In the genomic region with DNA sequence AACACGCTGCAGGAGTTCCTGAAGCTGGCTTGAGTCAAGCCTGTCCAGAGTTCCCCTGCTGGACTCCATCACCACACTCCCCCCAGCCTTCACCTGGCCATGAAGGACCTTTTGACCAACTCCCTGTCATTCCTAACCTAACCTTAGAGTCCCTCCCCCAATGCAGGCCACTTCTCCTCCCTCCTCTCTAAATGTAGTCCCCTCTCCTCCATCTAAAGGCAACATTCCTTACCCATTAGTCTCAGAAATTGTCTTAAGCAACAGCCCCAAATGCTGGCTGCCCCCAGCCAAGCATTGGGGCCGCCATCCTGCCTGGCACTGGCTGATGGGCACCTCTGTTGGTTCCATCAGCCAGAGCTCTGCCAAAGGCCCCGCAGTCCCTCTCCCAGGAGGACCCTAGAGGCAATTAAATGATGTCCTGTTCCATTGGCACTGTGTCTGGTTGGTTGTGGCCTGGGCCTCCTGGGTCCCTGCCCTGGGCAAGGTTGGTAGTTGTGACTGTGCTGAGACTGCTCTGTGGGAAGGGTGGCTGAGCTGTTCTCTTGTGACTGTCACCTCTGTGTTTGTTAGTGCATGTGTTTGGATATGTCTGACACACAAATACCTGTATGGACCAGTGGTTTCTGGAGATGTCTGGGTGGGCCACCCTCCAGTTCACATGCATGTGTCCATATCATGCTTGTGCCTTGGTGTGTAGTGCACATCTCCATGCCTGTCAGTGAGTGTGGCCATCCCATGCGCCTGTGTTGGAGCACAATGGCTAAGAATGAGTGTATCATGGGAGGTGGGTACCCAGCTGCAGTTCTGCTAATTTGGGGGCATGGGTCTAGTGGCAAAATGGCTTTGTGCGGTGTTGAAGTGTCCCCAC, we compare ENCODE assay signal across 8 cellular contexts. TPM values are rescaled to one million over a fixed set of nuclear protein-coding genes. Genes with fewer than 3 reads are reported as not detected.
DNase-seq lines count a peak whose midpoint lies in the region; ATAC-seq, FAIRE-seq and TF ChIP-seq lines count a peak whose summit lies in the region.

No MANE protein-coding gene starts in this region.

- H3K4me3 Mint-ChIP-seq in IgD-negative memory B cell = peak overlapping the region; percentile 70 to 96 (median 87)

- H3K4me3 ChIP-seq in BJ (ENCODE audit: low read depth, low read length) = peak overlapping the region; percentile 81
- peak overlapping the region; percentile 77 for H3K4me3 ChIP-seq in bronchial epithelial cell (ENCODE audit: low read depth, low read length)

- CTCF ChIA-PET in BJ (lab: Yijun Ruan, JAX) = interaction anchor here (0.7 to 3.5 kb wide), 5 partner anchors 26 to 812 kb away, joined by 3 to 24 read pairs (median 3); partner anchors contain the start of gene ZNF593

- H3K36me3 ChIP-seq in BJ (ENCODE audit: control insufficient read depth, insufficient read depth, low read length) = no peaks in the 10 kb centered on the region
- peaks cover 10% of the 10 kb centered on the region for H3K36me3 ChIP-seq in bronchial epithelial cell (ENCODE audit: control insufficient read depth, insufficient read depth, low read length)

- H3K27ac Mint-ChIP-seq in IgD-negative memory B cell = peak overlapping the region; percentile 94 to 100 (median 96)

- H3K9me3 Mint-ChIP-seq in IgD-negative memory B cell = no peaks in the 10 kb centered on the region

- ATAC-seq in HG02852 (IDR thresholded peaks at IDR 0.05; ENCODE audit: unreplicated experiment) = no peak
- ATAC-seq in HG03378 (IDR thresholded peaks at IDR 0.05; ENCODE audit: unreplicated experiment) = no peak

- no peaks in the 10 kb centered on the region for H3K27me3 Mint-ChIP-seq in IgD-negative memory B cell

- peaks cover 15 to 65% (median 49%) of the 10 kb centered on the region in 3 donors for H3K4me1 Mint-ChIP-seq in IgD-negative memory B cell

- TF ChIP-seq CTCF in BJ (IDR thresholded peaks at IDR 0.05; ENCODE audit: insufficient read depth, low read depth, low read length) = no peak
- no peak for TF ChIP-seq CTCF in bronchial epithelial cell (IDR thresholded peaks at IDR 0.05; ENCODE audit: insufficient read depth, low read length, severe bottlenecking)

- DNase-seq in BJ (ENCODE audit: low read depth) (no peak), bronchial epithelial cell (ENCODE audit: low read depth) (no peak), myocyte (ENCODE audit: low read depth) (peak; percentile 7), NCI-H1092 (lab: John Stamatoyannopoulos, UW) (no peak), HPDE6-E6E7 (ENCODE audit: extremely low spot score) (no peak)

- peaks cover 3% of the 10 kb centered on the region for H3K36me3 Mint-ChIP-seq in IgD-negative memory B cell

- H3K27me3 ChIP-seq in BJ (ENCODE audit: control insufficient read depth, insufficient read depth, low read length) (no peaks in the 10 kb centered on the region), bronchial epithelial cell (ENCODE audit: control insufficient read depth, insufficient read depth, low read length) (no peaks in the 10 kb centered on the region)

- FAIRE-seq in bronchial epithelial cell (lab: Jason Lieb, UNC) = no peak

- POLR2A ChIA-PET in BJ (lab: Charles Lee) = interaction anchor here (0.8 kb wide), 1 partner anchor 97 kb away, joined by 3 read pairs; no protein-coding TSS in a partner anchor

RNA-seq across cellular contexts. Expression of gene SH3BGRL3, which starts 1.4 kb away (rescaled TPM):
- polyA plus RNA-seq in BJ (2011; rRNA removed) (298 and 309 TPM in 2 replicates), IgD-negative memory B cell (1,152 TPM)
- polyA minus RNA-seq in BJ (2011; rRNA and poly(A)+ RNA removed) = 417 and 520 TPM in 2 replicates
- total RNA-seq in bronchial epithelial cell (14.5 and 28.7 TPM in 2 replicates), myocyte (49.0 and 51.4 TPM in 2 replicates)
- polyA plus RNA-seq in myocyte (2012) = 449 TPM

RNA-seq across cellular contexts. Expression of gene UBXN11, which starts 25.1 kb away (rescaled TPM):
- 8.5 and 12.9 TPM in 2 replicates for polyA plus RNA-seq in BJ (2011; rRNA removed)
- polyA minus RNA-seq in BJ (2011; rRNA and poly(A)+ RNA removed) = 7.7 and 11.2 TPM in 2 replicates
- polyA plus RNA-seq in IgD-negative memory B cell = 11.2 TPM
- total RNA-seq in bronchial epithelial cell = 2.6 and 3.1 TPM in 2 replicates
- total RNA-seq in myocyte = 4.2 and 4.5 TPM in 2 replicates
- polyA plus RNA-seq in myocyte (2012) = 17.5 TPM

RNA-seq across cellular contexts. Expression of gene CD52, which starts 36.4 kb away (rescaled TPM):
- polyA plus RNA-seq in BJ (2011; rRNA removed) (not detected in 2 replicates), IgD-negative memory B cell (10,525 TPM)
- not detected in 2 replicates for polyA minus RNA-seq in BJ (2011; rRNA and poly(A)+ RNA removed)
- total RNA-seq in bronchial epithelial cell (not detected in 2 replicates), myocyte (not detected in 2 replicates)
- 0.68 TPM for polyA plus RNA-seq in myocyte (2012)

RNA-seq across cellular contexts. Expression of gene CEP85, which starts 47.3 kb away (rescaled TPM):
- polyA plus RNA-seq in BJ (2011; rRNA removed) = 9.4 and 10.8 TPM in 2 replicates
- polyA minus RNA-seq in BJ (2011; rRNA and poly(A)+ RNA removed) = 6.0 and 8.2 TPM in 2 replicates
- polyA plus RNA-seq in IgD-negative memory B cell = 6.6 TPM
- total RNA-seq in bronchial epithelial cell = 8.1 and 8.4 TPM in 2 replicates
- 13.0 and 22.6 TPM in 2 replicates for total RNA-seq in myocyte
- 13.8 TPM for polyA plus RNA-seq in myocyte (2012)
